In the genomic region with DNA sequence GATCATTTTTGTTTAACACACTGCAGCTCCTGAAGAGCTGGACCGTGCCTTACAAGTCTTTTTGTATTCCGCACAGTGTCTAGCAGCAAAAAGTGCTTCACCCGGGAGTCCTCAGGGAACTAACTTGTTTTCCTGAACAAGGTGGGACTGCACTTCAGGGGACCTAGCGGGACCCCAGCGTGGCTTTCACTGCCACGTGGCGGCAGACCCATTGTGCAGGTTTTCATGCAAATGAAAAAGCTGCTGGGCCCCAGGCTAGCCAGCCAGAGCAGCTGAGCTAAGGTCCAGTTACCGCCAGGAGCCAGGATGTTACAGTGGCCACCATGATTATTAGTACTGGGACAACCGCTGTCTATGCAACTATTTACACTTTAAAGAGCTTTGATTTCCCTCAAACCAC, we compare ENCODE assay signal across 16 cellular contexts.
DNase-seq lines count a peak whose midpoint lies in the region; ATAC-seq, FAIRE-seq and TF ChIP-seq lines count a peak whose summit lies in the region.
"Had no signal": no experiment of that assay in that cellular context is flagged by ENCODE, and none has a peak within 500 bp of the region (broad histone marks: within the 10 kb centered on the region; RNA-seq: fewer than 3 reads in every experiment).

No MANE protein-coding gene starts in this region.

- CTCF ChIA-PET in WTC11 (lab: Charles Lee), result interaction anchor here (1.4 kb wide), 1 partner anchor 272 kb away, joined by 10 read pairs; no protein-coding TSS in a partner anchor

- H2BK15ac ChIP-seq in H9 (ENCODE audit: low read depth, low read length) (no peak overlapping the region), neuronal stem cell (ENCODE audit: low read length) (no peak overlapping the region)

- H2BK120ac ChIP-seq in H9 (ENCODE audit: low read depth, low read length, poor library complexity, severe bottlenecking) (no peak overlapping the region), neuronal stem cell (ENCODE audit: low read depth, low read length) (no peak overlapping the region)

- no peaks in the 10 kb centered on the region for H3K79me1 ChIP-seq in H9 (ENCODE audit: insufficient read depth, low read depth, low read length, poor library complexity, severe bottlenecking)
- no peaks in the 10 kb centered on the region for H3K79me1 ChIP-seq in neuronal stem cell (ENCODE audit: low read depth, low read length)

- H2AFZ ChIP-seq in H9 (ENCODE audit: low read length), result no peak overlapping the region
- peak overlapping the region; percentile 28 for H2AFZ ChIP-seq in neuronal stem cell (ENCODE audit: low read length)

- H3K4ac ChIP-seq in H9 (ENCODE audit: low read depth, low read length), result no peak overlapping the region
- no peak overlapping the region for H3K4ac ChIP-seq in neuronal stem cell (ENCODE audit: low read length)

- H2BK5ac ChIP-seq in H9 (ENCODE audit: insufficient read length, low read length), result no peak overlapping the region
- no peak overlapping the region for H2BK5ac ChIP-seq in neuronal stem cell (ENCODE audit: low read length)

- no peak overlapping the region for H3T11ph ChIP-seq in H9 (ENCODE audit: low read length)

- no peak for FAIRE-seq in frontal cortex (lab: Jason Lieb, UNC)
- FAIRE-seq: G401.6, GM12892 had no signal

- POLR2A ChIA-PET in WTC11 (lab: Charles Lee), result no interaction called here

- H3K4me2 ChIP-seq in H9 (ENCODE audit: insufficient read depth, insufficient read length, low read length), result no peak overlapping the region
- no peak overlapping the region for H3K4me2 ChIP-seq in neuronal stem cell (ENCODE audit: insufficient read depth, low read length, poor library complexity, severe bottlenecking)

- no peak for TF ChIP-seq CTCF in H9 (conservative IDR thresholded peaks at IDR 0.05)
- no peak for TF ChIP-seq CTCF in WTC11 (IDR thresholded peaks at IDR 0.05)

- H4K20me1 ChIP-seq in H9 (ENCODE audit: control insufficient read depth, insufficient read depth, insufficient read length), result no peaks in the 10 kb centered on the region

- H4K91ac ChIP-seq in H9 (ENCODE audit: insufficient read length, low read depth, low read length) (no peak overlapping the region), neuronal stem cell (ENCODE audit: low read depth, low read length, poor library complexity) (no peak overlapping the region)

- H2BK12ac ChIP-seq in H9 (ENCODE audit: insufficient read length, low read depth, low read length) (no peak overlapping the region), neuronal stem cell (ENCODE audit: low read length) (no peak overlapping the region)

- H3K9me3 ChIP-seq in H9 (ENCODE audit: control insufficient read depth, low read depth, low read length), result no peaks in the 10 kb centered on the region
- H3K9me3 ChIP-seq in neuronal stem cell (replicated peaks in 1 of 2; ENCODE audit: control insufficient read depth in 2 of 2, insufficient read depth in 1 of 2, low read depth in 1 of 2, low read length in 2 of 2), result no peaks in the 10 kb centered on the region
- H3K9me3 ChIP-seq: HAP-1 had no signal

- H2BK20ac ChIP-seq in H9 (ENCODE audit: low read depth, low read length, poor library complexity, severe bottlenecking), result no peak overlapping the region

- no peak overlapping the region for H3K4me3 Mint-ChIP-seq in H9
- no peak overlapping the region for H3K4me3 Mint-ChIP-seq in WTC11
- H3K4me3 Mint-ChIP-seq: CD4-positive, alpha-beta memory T cell; HFFc6 had no signal

- H3K27ac Mint-ChIP-seq in H9, result no peak overlapping the region
- H3K27ac Mint-ChIP-seq in WTC11, result no peak overlapping the region
- H3K27ac Mint-ChIP-seq: HFFc6 had no signal

- H3K27ac ChIP-seq in H9 (ENCODE audit: insufficient read length, low read depth, low read length) (no peak overlapping the region), neuronal stem cell (replicated peaks; ENCODE audit: low read length) (no peak overlapping the region)

- no peaks in the 10 kb centered on the region for H3K36me3 ChIP-seq in neuronal stem cell (replicated peaks in 1 of 2; ENCODE audit: control insufficient read depth in 2 of 2, insufficient read depth in 2 of 2, low read length in 2 of 2)
- H3K36me3 ChIP-seq: HAP-1 had no signal

- no peaks in the 10 kb centered on the region for H3K27me3 Mint-ChIP-seq in H9 (ENCODE audit: low read depth)
- no peaks in the 10 kb centered on the region for H3K27me3 Mint-ChIP-seq in WTC11 (ENCODE audit: low read depth)

- no peak overlapping the region for H4K8ac ChIP-seq in H9 (replicated peaks; ENCODE audit: insufficient read length, low read depth, low read length)
- no peak overlapping the region for H4K8ac ChIP-seq in neuronal stem cell (ENCODE audit: low read depth, low read length)

- H4K5ac ChIP-seq in H9 (ENCODE audit: insufficient read length, low read depth, low read length), result no peak overlapping the region

- H3K14ac ChIP-seq in H9 (ENCODE audit: insufficient read depth, low read length) (peak overlapping the region; percentile 47; the same call in 1 of the 2 replicates), neuronal stem cell (ENCODE audit: low read length) (no peak overlapping the region)

- WGBS in H9 (ENCODE audit: extremely low coverage, insufficient read length, low lambda C conversion rate), result no CpG with 5 or more reads among the region's 9 CpGs
- no CpG with 5 or more reads among the region's 9 CpGs for WGBS in neuronal stem cell (ENCODE audit: extremely low coverage in 2 of 2, insufficient read length in 2 of 2, insufficient replicate concordance in 1 of 2), 2 donors

- H3K36me3 Mint-ChIP-seq in H9 (ENCODE audit: insufficient read depth in 1 of 3, low read depth in 3 of 3), result no peaks in the 10 kb centered on the region
- H3K36me3 Mint-ChIP-seq in WTC11, result no peaks in the 10 kb centered on the region
- H3K36me3 Mint-ChIP-seq: CD4-positive, alpha-beta memory T cell had no signal

- H3K56ac ChIP-seq in H9 (ENCODE audit: insufficient read length, low read depth, low read length), result no peak overlapping the region

- H3K9me3 Mint-ChIP-seq in H9 (no peaks in the 10 kb centered on the region), WTC11 (no peaks in the 10 kb centered on the region)
- H3K9me3 Mint-ChIP-seq: HFFc6 had no signal

- peaks cover 2% of the 10 kb centered on the region for H3K23me2 ChIP-seq in H9 (ENCODE audit: insufficient read length, low read depth, low read length, poor library complexity, severe bottlenecking)

- no peak overlapping the region for H3K4me3 ChIP-seq in neuronal stem cell (ENCODE audit: low read length in 2 of 2)
- H3K4me3 ChIP-seq: HAP-1 had no signal

- H3K27me3 ChIP-seq in H9 (ENCODE audit: insufficient read depth, low read length), result no peaks in the 10 kb centered on the region
- H3K27me3 ChIP-seq in neuronal stem cell (ENCODE audit: control insufficient read depth in 3 of 3, insufficient read depth in 3 of 3, low read depth in 1 of 3, low read length in 3 of 3), result peaks cover 0 to 6% (median 0%) of the 10 kb centered on the region in 3 experiments

- H2AK5ac ChIP-seq in H9 (ENCODE audit: insufficient read length, low read length) (no peak overlapping the region), neuronal stem cell (ENCODE audit: low read depth, low read length) (no peak overlapping the region)

- peak; percentile 34; the same call in 1 of the 2 replicates for ATAC-seq in WTC11

- H3K4me1 Mint-ChIP-seq in H9 (peaks cover 6 to 12% of the 10 kb centered on the region in 2 experiments; a peak in 3 of 4 replicates), WTC11 (peaks cover 11% of the 10 kb centered on the region)
- H3K4me1 Mint-ChIP-seq: CD4-positive, alpha-beta memory T cell had no signal

- H3K23ac ChIP-seq in H9 (ENCODE audit: insufficient read length, low read depth, low read length) (no peak overlapping the region), neuronal stem cell (ENCODE audit: low read depth, low read length, poor library complexity) (no peak overlapping the region)

- H3K18ac ChIP-seq in H9 (ENCODE audit: insufficient read length, low read depth, low read length) (no peak overlapping the region), neuronal stem cell (ENCODE audit: low read length) (no peak overlapping the region)

- DNase-seq in H9 (no peak), WTC11 (ENCODE audit: low spot score) (no peak), neuronal stem cell (ENCODE audit: low spot score) (no peak), dermis blood vessel endothelial cell (no peak), frontal cortex (ENCODE audit: low spot score in 2 of 2) (no peak)
- no peak for DNase-seq in stimulated activated CD4-positive, alpha-beta T cell treated with anti-CD3 and anti-CD28 coated beads, Interleukin-1b, Interleukin-23, amount 100 ng/mL, for 48 hours
- DNase-seq: C1 segment of cervical spinal cord; Calu3; CD4-positive, alpha-beta memory T cell; COR-L47; DMS53; DMS79 treated with DMSO at 0.1 percent for 48 hours; HFFc6 had no signal

- no peak overlapping the region for H3K9ac ChIP-seq in H9 (ENCODE audit: extremely low read depth, insufficient read length, low read length)
- H3K9ac ChIP-seq in neuronal stem cell (ENCODE audit: low read depth, low read length, poor library complexity), result no peak overlapping the region

- H3K79me2 ChIP-seq in H9 (ENCODE audit: insufficient read depth, low read length), result no peaks in the 10 kb centered on the region

- H3K4me1 ChIP-seq in H9 (ENCODE audit: insufficient read depth, low read length), result peaks cover 2% of the 10 kb centered on the region; the same call in 1 of the 2 replicates
- H3K4me1 ChIP-seq in neuronal stem cell (ENCODE audit: control insufficient read depth in 2 of 2, insufficient read depth in 1 of 2, low read depth in 1 of 2, low read length in 2 of 2), result peaks cover 0 to 2% of the 10 kb centered on the region in 2 donors
- H3K4me1 ChIP-seq: HAP-1 had no signal

TF ChIP-seq in WTC11, 78 proteins besides CTCF, POLR2A, EP300 and RAD21:
- TF ChIP-seq GTF2I (CRISPR knock-in tag; conservative IDR thresholded peaks at IDR 0.05) (no peak), GABPB1 (CRISPR knock-in tag; IDR thresholded peaks at IDR 0.05) (no peak)
- TF ChIP-seq, protein P1, sequence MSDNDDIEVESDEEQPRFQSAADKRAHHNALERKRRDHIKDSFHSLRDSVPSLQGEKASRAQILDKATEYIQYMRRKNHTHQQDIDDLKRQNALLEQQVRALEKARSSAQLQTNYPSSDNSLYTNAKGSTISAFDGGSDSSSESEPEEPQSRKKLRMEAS (CRISPR knock-in tag; IDR thresholded peaks at IDR 0.05), result no peak
